ENCODE assay signal across 8 cellular contexts in genomic region chr2:209579236-209579749, GRCh38.
DNase-seq lines count a peak whose midpoint lies in the region; ATAC-seq, FAIRE-seq and TF ChIP-seq lines count a peak whose summit lies in the region.

No MANE protein-coding gene starts in this region.

- no peaks in the 10 kb centered on the region for H3K9me3 Mint-ChIP-seq in activated naive CD8-positive, alpha-beta T cell treated with anti-CD3 and anti-CD28 coated beads for 36 hours

- intact Hi-C loops in kidney (cut with DNase I), result no loop called here

- peaks cover 6% of the 10 kb centered on the region for H3K4me1 Mint-ChIP-seq in activated naive CD8-positive, alpha-beta T cell treated with anti-CD3 and anti-CD28 coated beads for 36 hours

- peak; percentile 47 for DNase-seq in AG20443 (ENCODE audit: low spot score)
- peak; percentile 34 for DNase-seq in M059J (ENCODE audit: low read depth)
- DNase-seq in activated naive CD8-positive, alpha-beta T cell treated with anti-CD3 and anti-CD28 coated beads for 36 hours, result no peak
- DNase-seq in kidney, result no peak
- DNase-seq in thoracic aorta (ENCODE audit: low spot score), result no peak
- DNase-seq in HuH-7.5 (ENCODE audit: low spot score), result no peak

- H3K9me3 ChIP-seq in kidney (ENCODE audit: control insufficient read depth in 1 of 2, low read length in 2 of 2) (no peaks in the 10 kb centered on the region), thoracic aorta (no peaks in the 10 kb centered on the region)

- H3K4me3 ChIP-seq in kidney (ENCODE audit: low read length in 2 of 2), result peak overlapping the region; percentile 42 to 52
- H3K4me3 ChIP-seq in thoracic aorta, result peak overlapping the region; percentile 61

- no peaks in the 10 kb centered on the region for H3K4me1 ChIP-seq in kidney (ENCODE audit: control insufficient read depth in 1 of 2, insufficient read depth in 1 of 2, low read depth in 1 of 2, low read length in 2 of 2)
- H3K4me1 ChIP-seq in thoracic aorta (ENCODE audit: control insufficient read depth in 1 of 2, low read depth in 2 of 2), result no peaks in the 10 kb centered on the region

- H3K4me3 Mint-ChIP-seq in activated naive CD8-positive, alpha-beta T cell treated with anti-CD3 and anti-CD28 coated beads for 36 hours, result peak overlapping the region; percentile 49

- H3K27me3 ChIP-seq in thoracic aorta (replicated peaks; ENCODE audit: insufficient read depth), result no peaks in the 10 kb centered on the region

- peaks cover 9% of the 10 kb centered on the region for H3K27me3 Mint-ChIP-seq in activated naive CD8-positive, alpha-beta T cell treated with anti-CD3 and anti-CD28 coated beads for 36 hours

- no peak overlapping the region for H3K9ac ChIP-seq in kidney (ENCODE audit: low read length in 2 of 2)

- H3K27ac Mint-ChIP-seq in activated naive CD8-positive, alpha-beta T cell treated with anti-CD3 and anti-CD28 coated beads for 36 hours, result no peak overlapping the region

- no peak for ATAC-seq in thoracic aorta (ENCODE audit: insufficient number of reproducible peaks, low FRiP score, low read depth)
- no peak for ATAC-seq in GM21619 (IDR thresholded peaks at IDR 0.05; ENCODE audit: unreplicated experiment)
- no peak for ATAC-seq in GM18870 (IDR thresholded peaks at IDR 0.05; ENCODE audit: unreplicated experiment)

- no peak for FAIRE-seq in kidney (lab: Jason Lieb, UNC)

- H3K27ac ChIP-seq in kidney (ENCODE audit: low read depth in 2 of 2, low read length in 2 of 2) (no peak overlapping the region), thoracic aorta (no peak overlapping the region)

- no peak for TF ChIP-seq CTCF in kidney (IDR thresholded peaks at IDR 0.05; ENCODE audit: borderline replicate concordance, extremely low read depth, insufficient read depth)
- no peak for TF ChIP-seq CTCF in thoracic aorta (IDR thresholded peaks at IDR 0.05)

- H3K36me3 ChIP-seq in kidney (ENCODE audit: control insufficient read depth in 1 of 2, insufficient read depth in 2 of 2, low read length in 2 of 2) (no peaks in the 10 kb centered on the region), thoracic aorta (no peaks in the 10 kb centered on the region)

- no peaks in the 10 kb centered on the region for H3K36me3 Mint-ChIP-seq in activated naive CD8-positive, alpha-beta T cell treated with anti-CD3 and anti-CD28 coated beads for 36 hours

Comparison
In these comparisons a context has a peak if more than half of its experiments do, and no peak if none do; other contexts are left out.
1. DNase-seq: peak in AG20443 (single experiment) and M059J (single experiment); none in activated naive CD8-positive, alpha-beta T cell treated with anti-CD3 and anti-CD28 coated beads for 36 hours (single experiment), kidney (single experiment), thoracic aorta (single experiment) and HuH-7.5 (single experiment).